8 cellular contexts compared by ENCODE assay signal in the genomic region with DNA sequence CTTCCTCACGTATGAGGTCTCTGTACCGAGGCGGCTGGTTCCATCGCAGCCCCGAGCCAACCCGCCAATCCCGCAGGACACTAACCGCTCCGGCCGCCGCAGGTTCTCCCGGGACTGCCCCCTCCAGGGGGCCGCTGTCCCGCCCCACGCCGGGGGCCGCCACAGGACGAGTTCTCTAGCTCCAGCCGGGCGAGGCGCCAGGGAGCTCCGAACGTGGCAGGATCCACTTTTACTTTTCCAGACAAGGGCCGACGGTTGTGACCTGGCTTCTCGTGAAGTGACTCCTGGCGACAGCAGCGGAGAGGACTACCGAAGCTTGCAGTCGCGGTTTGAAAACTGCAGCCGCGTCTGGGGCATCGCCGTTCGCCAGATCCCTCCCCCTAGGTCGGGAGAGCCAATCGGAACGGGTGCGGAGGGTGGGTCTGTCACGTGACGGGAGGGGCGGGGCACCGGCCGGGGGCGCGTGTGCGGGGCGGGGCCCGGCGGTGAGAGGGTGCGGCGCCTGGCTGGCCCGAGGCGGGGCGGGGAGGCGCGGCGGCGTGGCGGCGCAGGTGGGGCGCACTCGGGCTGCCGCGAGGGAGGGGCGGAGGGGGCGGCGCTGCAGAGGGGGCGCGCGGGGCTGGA.
DNase-seq lines count a peak whose midpoint lies in the region; ATAC-seq and TF ChIP-seq lines count a peak whose summit lies in the region.

A gene (minus strand): TSS at position 331 of the 624 bp plus-strand sequence. CDS start 8,195 bp downstream, outside the sequence.

- POLR2A ChIA-PET in AG04449 (lab: Yijun Ruan, JAX): interaction anchor here (0.8 to 1.1 kb wide), 3 partner anchors 34 to 108 kb away, joined by 3 to 7 read pairs (median 3); no protein-coding TSS in a partner anchor

- CTCF ChIA-PET in AG04449 (lab: Yijun Ruan, JAX): interaction anchor here (0.6 to 1.9 kb wide), 3 partner anchors 33 to 545 kb away, joined by 3 to 19 read pairs (median 4); no protein-coding TSS in a partner anchor

- TF ChIP-seq CTCF in AG04449 (IDR thresholded peaks at IDR 0.05; ENCODE audit: insufficient read depth, low read length, missing control alignments): peak; percentile 0

- H3K4me3 ChIP-seq in AG04449 (ENCODE audit: low read depth, low read length): peak within 1 kb of the TSS; percentile 83

- DNase-seq in AG04449 (ENCODE audit: low read depth, low spot score): peak; percentile 44
- peak; percentile 96 for DNase-seq in NCI-H345 (lab: John Stamatoyannopoulos, UW)
- DNase-seq in activated CD4-positive, CD25-positive, alpha-beta regulatory T cell (lab: John Stamatoyannopoulos, UW): peak; percentile 93 to 97 (median 96)
- peak in 60 of 61 donors; percentile 9 to 94 (median 79) for DNase-seq in caudate nucleus (lab: John Stamatoyannopoulos, UW)
- DNase-seq in iris pigment epithelial cell (ENCODE audit: low read depth): peak; percentile 94
- peak; percentile 92 to 95 for DNase-seq in stimulated activated CD4-positive, alpha-beta T cell treated with anti-CD3 and anti-CD28 coated beads, Interleukin-12 subunit alpha, Interleukin-12 subunit beta, amount 100 ng/mL, for 24 hours (ENCODE audit: low read depth in 2 of 2)

- ATAC-seq in GM18870 (IDR thresholded peaks at IDR 0.05; ENCODE audit: unreplicated experiment): peak; percentile 31
- ATAC-seq in HG03135 (IDR thresholded peaks at IDR 0.05; ENCODE audit: unreplicated experiment): peak; percentile 50

- H3K27ac ChIP-seq in caudate nucleus (ENCODE audit: low read depth, low read length): no peak within 1 kb of the TSS

Comparison
In these comparisons a context has a peak if more than half of its experiments do, and no peak if none do; other contexts are left out.
1. DNase-seq: peak in every context shown above with its lines; median percentile 96 in NCI-H345; 96 in activated CD4-positive, CD25-positive, alpha-beta regulatory T cell; 94 in iris pigment epithelial cell; 94 in stimulated activated CD4-positive, alpha-beta T cell treated with anti-CD3 and anti-CD28 coated beads, Interleukin-12 subunit alpha, Interleukin-12 subunit beta, amount 100 ng/mL, for 24 hours; 79 in caudate nucleus; 44 in AG04449.